Comparison of ENCODE assay signal across 18 cellular contexts in genomic region chr5:158660726-158661125, GRCh38.
"Had no signal": no experiment of that assay in that cellular context is flagged by ENCODE, and none has a peak within 500 bp of the region (broad histone marks: within the 10 kb centered on the region; RNA-seq: fewer than 3 reads in every experiment).

No MANE protein-coding gene starts in this region.

- H3K27ac Mint-ChIP-seq: memory B cell; naive thymus-derived CD4-positive, alpha-beta T cell had no signal

- ATAC-seq: left lobe of liver; mucosa of descending colon; naive thymus-derived CD4-positive, alpha-beta T cell had no signal

- H3K4me3 ChIP-seq: colonic mucosa, esophagus squamous epithelium, mucosa of descending colon, stomach, thoracic aorta had no signal

- H3K27ac ChIP-seq: colonic mucosa, esophagus squamous epithelium, parathyroid adenoma, stomach, thoracic aorta, VCaP had no signal

- DNase-seq: activated CD4-positive, alpha-beta T cell treated with anti-CD3 and anti-CD28 coated beads for 1 hour; activated CD4-positive, alpha-beta T cell treated with anti-CD3 and anti-CD28 coated beads, Interleukin-2, amount 50 U/mL, for 4 hours; activated naive CD4-positive, alpha-beta T cell; activated T-cell treated with anti-CD3 and anti-CD28 coated beads for 4 hours; caudate nucleus; colonic mucosa; esophagus squamous epithelium; mucosa of descending colon; naive thymus-derived CD4-positive, alpha-beta T cell; stimulated activated CD4-positive, alpha-beta T cell treated with anti-CD3 and anti-CD28 coated beads, Interleukin-12 subunit alpha, Interleukin-12 subunit beta, amount 100 ng/mL, for 4 hours; stimulated activated CD4-positive, alpha-beta T cell treated with anti-CD3 and anti-CD28 coated beads, Interleukin-2, amount 100 ng/mL, for 24 hours; stomach; T-helper 1 cell had no signal

- H3K4me3 Mint-ChIP-seq: memory B cell; naive thymus-derived CD4-positive, alpha-beta T cell had no signal

- H3K9me3 ChIP-seq: colonic mucosa, mucosa of descending colon had no signal

- H3K4me1 Mint-ChIP-seq: memory B cell; naive thymus-derived CD4-positive, alpha-beta T cell had no signal

- H3K36me3 ChIP-seq: colonic mucosa, esophagus squamous epithelium, stomach, thoracic aorta had no signal

- H3K27me3 ChIP-seq: colonic mucosa, esophagus squamous epithelium, stomach had no signal

- H3K4me1 ChIP-seq: colonic mucosa, esophagus squamous epithelium, parathyroid adenoma, stomach had no signal
